In genomic region chr11:12083380-12083779, GRCh38 we compare ENCODE assay signal across 12 cellular contexts. TPM values are rescaled to one million over a fixed set of nuclear protein-coding genes. Genes with fewer than 3 reads are reported as not detected.
A peak's percentile ranks its signal among the peaks of the same experiment; 100 is the strongest.
DNase-seq lines count a peak whose midpoint lies in the region; ATAC-seq and TF ChIP-seq lines count a peak whose summit lies in the region.
"Had no signal": no experiment of that assay in that cellular context is flagged by ENCODE, and none has a peak within 500 bp of the region (broad histone marks: within the 10 kb centered on the region; RNA-seq: fewer than 3 reads in every experiment).

No MANE protein-coding gene starts in this region.

- no peaks in the 10 kb centered on the region for H3K27me3 Mint-ChIP-seq in activated naive CD8-positive, alpha-beta T cell treated with anti-CD3 and anti-CD28 coated beads, Interleukin-2, amount 50 U/mL, for 24 hours
- H3K27me3 Mint-ChIP-seq in activated naive CD8-positive, alpha-beta T cell treated with anti-CD3 and anti-CD28 coated beads for 36 hours: no peaks in the 10 kb centered on the region
- no peaks in the 10 kb centered on the region for H3K27me3 Mint-ChIP-seq in chondrocyte (ENCODE audit: low read depth)
- H3K27me3 Mint-ChIP-seq in naive thymus-derived CD4-positive, alpha-beta T cell: peaks cover 0 to 4% (median 0%) of the 10 kb centered on the region in 5 donors

- H3K36me3 Mint-ChIP-seq in activated naive CD8-positive, alpha-beta T cell treated with anti-CD3 and anti-CD28 coated beads, Interleukin-2, amount 50 U/mL, for 24 hours (ENCODE audit: low read depth): no peaks in the 10 kb centered on the region
- no peaks in the 10 kb centered on the region for H3K36me3 Mint-ChIP-seq in activated naive CD8-positive, alpha-beta T cell treated with anti-CD3 and anti-CD28 coated beads for 36 hours
- H3K36me3 Mint-ChIP-seq in chondrocyte (ENCODE audit: low read depth): no peaks in the 10 kb centered on the region
- H3K36me3 Mint-ChIP-seq in naive thymus-derived CD4-positive, alpha-beta T cell: peaks cover 0 to 3% (median 0%) of the 10 kb centered on the region in 5 donors
- H3K36me3 Mint-ChIP-seq: stimulated activated effector memory CD8-positive, alpha-beta T cell treated with anti-CD3 and anti-CD28 coated beads, Interleukin-12 subunit alpha, Interleukin-12 subunit beta, amount 100 ng/mL, for 72 hours had no signal

- no peak overlapping the region for H3K4me3 Mint-ChIP-seq in activated naive CD8-positive, alpha-beta T cell treated with anti-CD3 and anti-CD28 coated beads, Interleukin-2, amount 50 U/mL, for 24 hours
- H3K4me3 Mint-ChIP-seq in activated naive CD8-positive, alpha-beta T cell treated with anti-CD3 and anti-CD28 coated beads for 36 hours: no peak overlapping the region
- H3K4me3 Mint-ChIP-seq in chondrocyte (ENCODE audit: unreplicated experiment): no peak overlapping the region
- no peak overlapping the region for H3K4me3 Mint-ChIP-seq in naive thymus-derived CD4-positive, alpha-beta T cell
- H3K4me3 Mint-ChIP-seq: stimulated activated effector memory CD8-positive, alpha-beta T cell treated with anti-CD3 and anti-CD28 coated beads, Interleukin-12 subunit alpha, Interleukin-12 subunit beta, amount 100 ng/mL, for 72 hours had no signal

- H3K4me1 ChIP-seq in skeletal muscle satellite cell (ENCODE audit: control insufficient read depth, insufficient read depth, low read length): peaks cover 56% of the 10 kb centered on the region
- H3K4me1 ChIP-seq in naive thymus-derived CD4-positive, alpha-beta T cell (ENCODE audit: control insufficient read depth in 2 of 2, insufficient read depth in 2 of 2, low read length in 2 of 2): peaks cover 23 to 34% of the 10 kb centered on the region in 2 donors

- H3K4me3 ChIP-seq in NB4 (ENCODE audit: low read depth, low read length) (no peak overlapping the region), skeletal muscle satellite cell (ENCODE audit: low read length) (no peak overlapping the region)
- no peak overlapping the region for H3K4me3 ChIP-seq in naive thymus-derived CD4-positive, alpha-beta T cell (ENCODE audit: low read length)
- H3K4me3 ChIP-seq: pancreas had no signal

- TF ChIP-seq CTCF in NB4 (IDR thresholded peaks at IDR 0.05; ENCODE audit: low read depth, low read length) (peak; percentile 25), chondrocyte (IDR thresholded peaks at IDR 0.05) (peak; percentile 65)

- H3K4me2 ChIP-seq in skeletal muscle satellite cell (ENCODE audit: low read length): no peak overlapping the region

- H3K9ac ChIP-seq in skeletal muscle satellite cell (ENCODE audit: low read depth, low read length): peak overlapping the region; percentile 12

- no peaks in the 10 kb centered on the region for H3K9me3 ChIP-seq in skeletal muscle satellite cell (replicated peaks; ENCODE audit: low read length)
- H3K9me3 ChIP-seq in naive thymus-derived CD4-positive, alpha-beta T cell (ENCODE audit: control insufficient read depth in 2 of 3, low read length in 3 of 3): no peaks in the 10 kb centered on the region
- H3K9me3 ChIP-seq: pancreas had no signal

- no peak overlapping the region for H3K27ac ChIP-seq in naive thymus-derived CD4-positive, alpha-beta T cell (ENCODE audit: low read depth, low read length)
- H3K27ac ChIP-seq: pancreas had no signal

- intact Hi-C loops in naive thymus-derived CD4-positive, alpha-beta T cell (cut with micrococcal nuclease): loop anchor here in 1 of 2 donors (10.0 kb wide), 1 partner anchor 51 kb away; no protein-coding TSS in a partner anchor

- H3K4me1 Mint-ChIP-seq in activated naive CD8-positive, alpha-beta T cell treated with anti-CD3 and anti-CD28 coated beads, Interleukin-2, amount 50 U/mL, for 24 hours: peaks cover 39% of the 10 kb centered on the region
- H3K4me1 Mint-ChIP-seq in activated naive CD8-positive, alpha-beta T cell treated with anti-CD3 and anti-CD28 coated beads for 36 hours: peaks cover 29% of the 10 kb centered on the region
- H3K4me1 Mint-ChIP-seq in chondrocyte (ENCODE audit: low read depth): peaks cover 71% of the 10 kb centered on the region
- peaks cover 25 to 40% (median 29%) of the 10 kb centered on the region in 7 donors for H3K4me1 Mint-ChIP-seq in naive thymus-derived CD4-positive, alpha-beta T cell

- CTCF ChIA-PET in naive thymus-derived CD4-positive, alpha-beta T cell (lab: Charles Lee): interaction anchor here (1.2 kb wide), 1 partner anchor 198 kb away, joined by 4 read pairs; no protein-coding TSS in a partner anchor

- no peak overlapping the region for H3K27ac Mint-ChIP-seq in activated naive CD8-positive, alpha-beta T cell treated with anti-CD3 and anti-CD28 coated beads, Interleukin-2, amount 50 U/mL, for 24 hours
- H3K27ac Mint-ChIP-seq in activated naive CD8-positive, alpha-beta T cell treated with anti-CD3 and anti-CD28 coated beads for 36 hours: no peak overlapping the region
- peak overlapping the region; percentile 83 for H3K27ac Mint-ChIP-seq in chondrocyte (ENCODE audit: unreplicated experiment)
- no peak overlapping the region for H3K27ac Mint-ChIP-seq in naive thymus-derived CD4-positive, alpha-beta T cell
- H3K27ac Mint-ChIP-seq: stimulated activated effector memory CD8-positive, alpha-beta T cell treated with anti-CD3 and anti-CD28 coated beads, Interleukin-12 subunit alpha, Interleukin-12 subunit beta, amount 100 ng/mL, for 72 hours had no signal

- TF ChIP-seq POLR2A in NB4 (IDR thresholded peaks at IDR 0.05; ENCODE audit: extremely low read depth, insufficient read length): no peak

- no peaks in the 10 kb centered on the region for H3K27me3 ChIP-seq in skeletal muscle satellite cell (ENCODE audit: control insufficient read depth, insufficient read depth, low read length)
- no peaks in the 10 kb centered on the region for H3K27me3 ChIP-seq in naive thymus-derived CD4-positive, alpha-beta T cell (ENCODE audit: control insufficient read depth in 2 of 2, insufficient read depth in 2 of 2, low read length in 2 of 2)
- H3K27me3 ChIP-seq: pancreas had no signal

- no peak for ATAC-seq in activated naive CD8-positive, alpha-beta T cell treated with anti-CD3 and anti-CD28 coated beads, Interleukin-2, amount 50 U/mL, for 24 hours
- no peak for ATAC-seq in naive thymus-derived CD4-positive, alpha-beta T cell
- no peak for ATAC-seq in HG02973 (IDR thresholded peaks at IDR 0.05; ENCODE audit: unreplicated experiment)
- ATAC-seq: pancreas; stimulated activated effector memory CD8-positive, alpha-beta T cell treated with anti-CD3 and anti-CD28 coated beads, Interleukin-12 subunit alpha, Interleukin-12 subunit beta, amount 100 ng/mL, for 72 hours had no signal

- peak; percentile 31 for DNase-seq in activated naive CD8-positive, alpha-beta T cell treated with anti-CD3 and anti-CD28 coated beads, Interleukin-2, amount 50 U/mL, for 24 hours
- no peak for DNase-seq in activated naive CD8-positive, alpha-beta T cell treated with anti-CD3 and anti-CD28 coated beads for 36 hours
- DNase-seq in NB4 (ENCODE audit: low read depth): peak; percentile 34
- DNase-seq in chondrocyte (ENCODE audit: low spot score): no peak
- DNase-seq in NCI-H1105 treated with DMSO at 0.1 percent for 48 hours (lab: John Stamatoyannopoulos, UW): no peak
- DNase-seq in naive thymus-derived CD4-positive, alpha-beta T cell: no peak
- DNase-seq: anterior cingulate cortex, NCI-H2081 treated with DMSO at 0.1 percent for 48 hours, pancreas had no signal

- no peaks in the 10 kb centered on the region for H3K9me3 Mint-ChIP-seq in activated naive CD8-positive, alpha-beta T cell treated with anti-CD3 and anti-CD28 coated beads, Interleukin-2, amount 50 U/mL, for 24 hours
- H3K9me3 Mint-ChIP-seq in activated naive CD8-positive, alpha-beta T cell treated with anti-CD3 and anti-CD28 coated beads for 36 hours: no peaks in the 10 kb centered on the region
- H3K9me3 Mint-ChIP-seq in chondrocyte (ENCODE audit: low read depth): no peaks in the 10 kb centered on the region
- H3K9me3 Mint-ChIP-seq in naive thymus-derived CD4-positive, alpha-beta T cell: peaks cover 0 to 5% (median 0%) of the 10 kb centered on the region in 11 donors

- POLR2A ChIA-PET in naive thymus-derived CD4-positive, alpha-beta T cell (lab: Charles Lee): no interaction called here

- H3K36me3 ChIP-seq in skeletal muscle satellite cell (ENCODE audit: insufficient read depth, low read length): no peaks in the 10 kb centered on the region
- no peaks in the 10 kb centered on the region for H3K36me3 ChIP-seq in naive thymus-derived CD4-positive, alpha-beta T cell (ENCODE audit: control insufficient read depth in 2 of 3, insufficient read depth in 3 of 3, low read length in 3 of 3)
- H3K36me3 ChIP-seq: pancreas had no signal

RNA-seq across cellular contexts. Expression of gene MICAL2, which starts 27.0 kb away (rescaled TPM):
- total RNA-seq in activated naive CD8-positive, alpha-beta T cell treated with anti-CD3 and anti-CD28 coated beads for 36 hours: 10 to 100 TPM; 54.4 to 59.7 TPM
- total RNA-seq in chondrocyte: 296 to 393 TPM (median 372 TPM) in 3 replicates
- total RNA-seq in skeletal muscle satellite cell (2012; rRNA removed): 25.6 and 43.9 TPM in 2 replicates
- 100 to 1,000 TPM in 1 of 5 experiments, 10 to 100 TPM in 2, 1 to 10 TPM in 2; 5.8 to 112 (median 13.4) TPM for total RNA-seq in naive thymus-derived CD4-positive, alpha-beta T cell
- polyA plus RNA-seq in naive thymus-derived CD4-positive, alpha-beta T cell: 1 to 10 TPM; 1.1 to 2.6 TPM

Comparison
In these comparisons a context has a peak if more than half of its experiments do, and no peak if none do; other contexts are left out.
1. DNase-seq: peak in activated naive CD8-positive, alpha-beta T cell treated with anti-CD3 and anti-CD28 coated beads, Interleukin-2, amount 50 U/mL, for 24 hours (single experiment) and NB4 (single experiment); none in activated naive CD8-positive, alpha-beta T cell treated with anti-CD3 and anti-CD28 coated beads for 36 hours (single experiment), chondrocyte (single experiment), NCI-H1105 treated with DMSO at 0.1 percent for 48 hours (single experiment) and naive thymus-derived CD4-positive, alpha-beta T cell (0 of 9).